In the genomic region with DNA sequence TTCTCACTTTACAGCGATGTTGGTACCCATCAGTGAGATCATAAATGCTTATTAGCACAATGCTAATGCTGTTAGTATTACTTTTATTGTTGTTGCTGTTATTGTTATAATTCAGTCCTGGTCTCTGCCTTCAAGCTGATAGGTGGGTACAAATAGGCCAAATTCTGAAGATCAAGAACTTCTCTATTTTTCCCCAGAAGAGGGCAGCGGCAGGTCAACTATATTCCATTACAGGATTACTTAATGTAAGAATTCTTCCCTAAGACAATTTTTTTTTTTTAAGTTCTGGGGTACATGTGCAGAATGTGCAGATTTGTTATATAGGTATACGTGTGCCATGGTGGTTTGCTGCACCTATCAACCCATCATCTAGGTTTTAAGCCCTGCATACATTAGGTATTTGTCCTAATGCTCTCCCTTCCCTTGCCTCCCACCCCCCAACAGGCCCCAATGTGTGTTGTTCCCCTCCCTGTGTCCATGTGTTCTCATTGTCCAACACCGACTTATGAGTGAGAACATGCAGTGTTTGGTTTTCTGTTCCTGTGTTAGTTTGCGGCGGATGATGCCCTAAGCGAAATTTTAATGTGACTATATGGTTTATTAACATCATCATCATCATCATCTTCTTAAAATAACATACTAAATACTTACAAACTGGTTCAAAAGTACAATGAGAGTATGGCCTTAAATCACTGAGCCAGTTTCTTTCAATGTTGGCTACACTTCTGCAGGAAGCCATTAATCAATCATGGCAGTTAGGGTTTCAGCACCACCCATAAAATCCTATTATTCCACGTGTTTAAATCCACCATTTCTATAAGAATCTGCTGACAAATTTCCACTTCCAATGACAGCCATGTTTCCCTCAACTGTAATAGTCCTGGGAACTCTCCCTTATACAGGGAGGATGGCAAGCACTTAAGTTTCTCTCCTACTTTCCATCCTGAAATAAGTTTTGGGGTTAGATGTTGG, we compare ENCODE assay signal across 10 cellular contexts. TPM values are rescaled to one million over a fixed set of nuclear protein-coding genes. Genes with fewer than 3 reads are reported as not detected.
A peak's percentile ranks its signal among the peaks of the same experiment; 100 is the strongest.
DNase-seq lines count a peak whose midpoint lies in the region; ATAC-seq, FAIRE-seq and TF ChIP-seq lines count a peak whose summit lies in the region.
"Had no signal": no experiment of that assay in that cellular context is flagged by ENCODE, and none has a peak within 500 bp of the region (broad histone marks: within the 10 kb centered on the region; RNA-seq: fewer than 3 reads in every experiment).

No MANE protein-coding gene starts in this region.

- TF ChIP-seq EP300 in gastroesophageal sphincter (IDR thresholded peaks at IDR 0.05) (no peak), upper lobe of left lung (IDR thresholded peaks at IDR 0.05) (no peak)

- no peak overlapping the region for H3K4me3 ChIP-seq in SJCRH30
- no peak overlapping the region for H3K4me3 ChIP-seq in gastroesophageal sphincter
- H3K4me3 ChIP-seq in upper lobe of left lung = no peak overlapping the region

- ATAC-seq in gastroesophageal sphincter (no peak), upper lobe of left lung (ENCODE audit: low FRiP score in 2 of 2) (peak in 1 of 2 donors; percentile 57)

- no peaks in the 10 kb centered on the region for H3K27me3 ChIP-seq in SJCRH30
- H3K27me3 ChIP-seq in gastroesophageal sphincter = no peaks in the 10 kb centered on the region
- no peaks in the 10 kb centered on the region for H3K27me3 ChIP-seq in upper lobe of left lung

- POLR2A ChIA-PET in HEK293T (lab: Yijun Ruan, JAX) = no interaction called here

- H3K9me3 ChIP-seq in SJCRH30 (replicated peaks) (no peaks in the 10 kb centered on the region), gastroesophageal sphincter (no peaks in the 10 kb centered on the region), upper lobe of left lung (no peaks in the 10 kb centered on the region)

- FAIRE-seq in frontal cortex (lab: Jason Lieb, UNC) = no peak

- no peaks in the 10 kb centered on the region for H3K4me1 ChIP-seq in SJCRH30
- no peaks in the 10 kb centered on the region for H3K4me1 ChIP-seq in gastroesophageal sphincter
- no peaks in the 10 kb centered on the region for H3K4me1 ChIP-seq in upper lobe of left lung

- DNase-seq in DMS 273 (lab: John Stamatoyannopoulos, UW; ENCODE audit: unreplicated experiment) = peak; percentile 53
- DNase-seq in DMS 273 treated with DMSO at 0.1 percent for 48 hours (lab: John Stamatoyannopoulos, UW) = no peak
- no peak for DNase-seq in HEK293T (ENCODE audit: extremely low spot score)
- DNase-seq in SJCRH30 = peak; percentile 19 to 50
- no peak for DNase-seq in upper lobe of left lung
- DNase-seq in frontal cortex (ENCODE audit: low spot score in 2 of 2) = no peak
- DNase-seq in central memory CD4-positive, alpha-beta T cell = no peak
- DNase-seq: left cardiac atrium had no signal

- no peak for TF ChIP-seq POLR2A in gastroesophageal sphincter (IDR thresholded peaks at IDR 0.05)
- TF ChIP-seq POLR2A in upper lobe of left lung (IDR thresholded peaks at IDR 0.05) = no peak

- no peak overlapping the region for H3K27ac ChIP-seq in SJCRH30
- no peak overlapping the region for H3K27ac ChIP-seq in gastroesophageal sphincter
- no peak overlapping the region for H3K27ac ChIP-seq in upper lobe of left lung

- H3K36me3 ChIP-seq in SJCRH30 = peaks cover 23% of the 10 kb centered on the region
- H3K36me3 ChIP-seq in gastroesophageal sphincter = peaks cover 0 to 48% of the 10 kb centered on the region in 2 donors
- peaks cover 0 to 32% (median 4%) of the 10 kb centered on the region in 4 donors for H3K36me3 ChIP-seq in upper lobe of left lung

- TF ChIP-seq CTCF in gastroesophageal sphincter (IDR thresholded peaks at IDR 0.05) (peak; percentile 28 to 54 (median 42)), upper lobe of left lung (IDR thresholded peaks at IDR 0.05) (peak in 4 of 6 experiments; percentile 19 to 35 (median 26))

- WGBS in gastroesophageal sphincter (ENCODE audit: low coverage in 1 of 2), 2 donors = 75 to 83% methylated on average over 7 to 8 of the region's 8 CpGs
- WGBS in upper lobe of left lung, 2 donors = 83 to 86% methylated on average over 8 of the region's 8 CpGs

- CTCF ChIA-PET in HEK293T (lab: Yijun Ruan, JAX) = interaction anchor here (1.0 kb wide), 1 partner anchor 79 kb away, joined by 3 read pairs; no protein-coding TSS in a partner anchor

TF ChIP-seq in HEK293T, 16 proteins besides CTCF, POLR2A, EP300 and RAD21:
- no peak for TF ChIP-seq ZNF384 (IDR thresholded peaks at IDR 0.05)
- TF ChIP-seq, protein P1, sequence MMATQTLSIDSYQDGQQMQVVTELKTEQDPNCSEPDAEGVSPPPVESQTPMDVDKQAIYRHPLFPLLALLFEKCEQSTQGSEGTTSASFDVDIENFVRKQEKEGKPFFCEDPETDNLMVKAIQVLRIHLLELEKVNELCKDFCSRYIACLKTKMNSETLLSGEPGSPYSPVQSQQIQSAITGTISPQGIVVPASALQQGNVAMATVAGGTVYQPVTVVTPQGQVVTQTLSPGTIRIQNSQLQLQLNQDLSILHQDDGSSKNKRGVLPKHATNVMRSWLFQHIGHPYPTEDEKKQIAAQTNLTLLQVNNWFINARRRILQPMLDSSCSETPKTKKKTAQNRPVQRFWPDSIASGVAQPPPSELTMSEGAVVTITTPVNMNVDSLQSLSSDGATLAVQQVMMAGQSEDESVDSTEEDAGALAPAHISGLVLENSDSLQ (IDR thresholded peaks at IDR 0.05) = peak; percentile 17; the same call in 1 of the 2 replicates

RNA-seq across cellular contexts. Expression of a gene that starts 19.2 kb away (rescaled TPM):
- 26.9 and 27.2 TPM in 2 replicates for total RNA-seq in SJCRH30 (2014; rRNA removed; shearing (Covaris generic))
- total RNA-seq in gastroesophageal sphincter (10 to 100 TPM; 17.6 to 47.7 (median 25.9) TPM), upper lobe of left lung (10 to 100 TPM in 5 of 6 donors, 1 to 10 TPM in 1; 8.4 to 37.1 (median 13.6) TPM), frontal cortex (23.6 TPM)

RNA-seq across cellular contexts. Expression of a gene that starts 39.3 kb away (rescaled TPM):
- total RNA-seq in SJCRH30 (2014; rRNA removed; shearing (Covaris generic)) = 0.46 and 1.2 TPM in 2 replicates
- total RNA-seq in gastroesophageal sphincter (1 to 10 TPM; 1.2 to 2.6 (median 1.7) TPM), upper lobe of left lung (1 to 10 TPM in 5 of 6 donors, under 1 TPM in 1; 0.29 to 6.9 (median 2.6) TPM), frontal cortex (7.3 TPM)
- total RNA-seq: T-helper 1 cell treated with Interleukin-12 subunit alpha and Interleukin-12 subunit beta and Interleukin-4 antibody, amounts not matched to agents 30 ng/mL and 1 ng/mL, for 36 hours had no signal

Comparison
In these comparisons a context has a peak if more than half of its experiments do, and no peak if none do; other contexts are left out.
1. DNase-seq: peak in DMS 273 (single experiment) and SJCRH30 (2 of 2); none in DMS 273 treated with DMSO at 0.1 percent for 48 hours (single experiment), HEK293T (single experiment), upper lobe of left lung (0 of 2), frontal cortex (0 of 2) and central memory CD4-positive, alpha-beta T cell (single experiment).